Comparison of ENCODE assay signal across 20 cellular contexts in genomic region chr16:57843400-57843799, GRCh38.
"Had no signal": no experiment of that assay in that cellular context is flagged by ENCODE, and none has a peak within 500 bp of the region (broad histone marks: within the 10 kb centered on the region; RNA-seq: fewer than 3 reads in every experiment).

No MANE protein-coding gene starts in this region.

- H3K36me3 ChIP-seq: SJSA1 had no signal

- H3K27me3 ChIP-seq: SJSA1 had no signal

- H3K27ac ChIP-seq: HL-60, SJSA1, SK-N-MC had no signal

- H3K4me3 ChIP-seq: SJSA1, SK-N-MC had no signal

- H3K9me3 ChIP-seq: SJSA1 had no signal

- DNase-seq: Karpas-422, KG1, MM.1S, NCI-H1092 treated with DMSO at 0.1 percent for 48 hours, NCI-H1436, NCI-H187, NCI-H2029, NCI-H2081 treated with DMSO at 0.1 percent for 48 hours, NCI-H2171 treated with DMSO at 0.1 percent for 48 hours, NCI-H345, NCI-H446 treated with DMSO at 0.1 percent for 48 hours, NCI-H524, NCI-H526 treated with DMSO at 0.1 percent for 48 hours, NCI-H748 treated with DMSO at 0.1 percent for 48 hours, Right ventricle myocardium superior, RPMI8226, SIG-M5 had no signal
